Comparison of ENCODE assay signal across 1 cellular context in genomic region chr11:951507-951906, GRCh38.
TF ChIP-seq lines count a peak whose summit lies in the region.

No MANE protein-coding gene starts in this region.

TF ChIP-seq in GM23338, 12 proteins besides CTCF, POLR2A, EP300 and RAD21 (continued from another document):
- TF ChIP-seq ZNF462 (CRISPR knock-in tag; IDR thresholded peaks at IDR 0.05) (no peak), ZNF331 (CRISPR knock-in tag; IDR thresholded peaks at IDR 0.05; ENCODE audit: low read depth) (no peak), ZNF114 (CRISPR knock-in tag; IDR thresholded peaks at IDR 0.05) (no peak), ETS1 (IDR thresholded peaks at IDR 0.05) (no peak), EZH2phosphoT487 (IDR thresholded peaks at IDR 0.05; ENCODE audit: unreplicated experiment) (no peak), POLR2AphosphoS5 (IDR thresholded peaks at IDR 0.05; ENCODE audit: low read depth) (no peak), STAT1 (IDR thresholded peaks at IDR 0.05; ENCODE audit: unreplicated experiment) (no peak), EZH2 (IDR thresholded peaks at IDR 0.05; ENCODE audit: low read depth, unreplicated experiment) (no peak)
